8 cellular contexts compared by ENCODE assay signal in genomic region chr3:4492240-4493007, GRCh38. TPM values are rescaled to one million over a fixed set of nuclear protein-coding genes. Genes with fewer than 3 reads are reported as not detected.
DNase-seq lines count a peak whose midpoint lies in the region; ATAC-seq lines count a peak whose summit lies in the region.

No MANE protein-coding gene starts in this region.

- H3K27me3 Mint-ChIP-seq in activated CD4-positive, alpha-beta memory T cell treated with anti-CD3 and anti-CD28 coated beads for 36 hours: peaks cover 5% of the 10 kb centered on the region

- ATAC-seq in GM21717 (IDR thresholded peaks at IDR 0.05; ENCODE audit: unreplicated experiment) (peak; percentile 20), HG03159 (IDR thresholded peaks at IDR 0.05; ENCODE audit: unreplicated experiment) (no peak)
- ATAC-seq in stimulated activated effector memory CD8-positive, alpha-beta T cell treated with anti-CD3 and anti-CD28 coated beads, Interleukin-12 subunit alpha, Interleukin-12 subunit beta, amount 100 ng/mL, for 72 hours: peak; percentile 33

- CTCF ChIA-PET in activated CD4-positive, alpha-beta memory T cell treated with anti-CD3 and anti-CD28 coated beads for 36 hours (lab: Charles Lee): interaction anchor here (1.0 to 5.4 kb wide), 9 partner anchors 25 to 484 kb away, joined by 4 to 48 read pairs (median 5); partner anchors contain the start of gene SUMF1

- peaks cover 41% of the 10 kb centered on the region for H3K4me1 Mint-ChIP-seq in activated CD4-positive, alpha-beta memory T cell treated with anti-CD3 and anti-CD28 coated beads for 36 hours (ENCODE audit: low read depth)
- H3K4me1 Mint-ChIP-seq in stimulated activated effector memory CD8-positive, alpha-beta T cell treated with anti-CD3 and anti-CD28 coated beads, Interleukin-12 subunit alpha, Interleukin-12 subunit beta, amount 100 ng/mL, for 72 hours: peaks cover 48% of the 10 kb centered on the region

- intact Hi-C loops in activated CD4-positive, alpha-beta memory T cell treated with anti-CD3 and anti-CD28 coated beads for 36 hours (cut with micrococcal nuclease): loop anchor here (1.0 to 10.0 kb wide), 15 partner anchors 12 to 1313 kb away; partner anchors contain the start of genes ARL8B, CRBN, EDEM1 and SETMAR

- DNase-seq in Ammon's horn (ENCODE audit: low spot score): peak; percentile 56
- peak; percentile 42 for DNase-seq in NCI-H345 treated with DMSO at 0.1 percent for 48 hours (lab: John Stamatoyannopoulos, UW; ENCODE audit: unreplicated experiment)
- DNase-seq in activated CD4-positive, alpha-beta memory T cell treated with anti-CD3 and anti-CD28 coated beads for 36 hours: peak; percentile 57
- DNase-seq in effector CD8-positive, alpha-beta T cell (lab: John Stamatoyannopoulos, UW): peak; percentile 44
- peak; percentile 38 for DNase-seq in medulla oblongata (ENCODE audit: extremely low spot score)
- DNase-seq in stimulated activated effector memory CD8-positive, alpha-beta T cell treated with anti-CD3 and anti-CD28 coated beads, Interleukin-12 subunit alpha, Interleukin-12 subunit beta, amount 100 ng/mL, for 72 hours (ENCODE audit: low spot score in 2 of 2): peak; percentile 16 to 65

- POLR2A ChIA-PET in activated CD4-positive, alpha-beta memory T cell treated with anti-CD3 and anti-CD28 coated beads for 36 hours (lab: Charles Lee): interaction anchor here (0.8 to 4.2 kb wide), 11 partner anchors 13 to 696 kb away, joined by 3 to 46 read pairs (median 5); partner anchors contain the start of gene SUMF1

- H3K27ac Mint-ChIP-seq in activated CD4-positive, alpha-beta memory T cell treated with anti-CD3 and anti-CD28 coated beads for 36 hours: no peak overlapping the region
- H3K27ac Mint-ChIP-seq in stimulated activated effector memory CD8-positive, alpha-beta T cell treated with anti-CD3 and anti-CD28 coated beads, Interleukin-12 subunit alpha, Interleukin-12 subunit beta, amount 100 ng/mL, for 72 hours: peak overlapping the region; percentile 94

- H3K36me3 Mint-ChIP-seq in activated CD4-positive, alpha-beta memory T cell treated with anti-CD3 and anti-CD28 coated beads for 36 hours: peaks cover 2% of the 10 kb centered on the region
- H3K36me3 Mint-ChIP-seq in stimulated activated effector memory CD8-positive, alpha-beta T cell treated with anti-CD3 and anti-CD28 coated beads, Interleukin-12 subunit alpha, Interleukin-12 subunit beta, amount 100 ng/mL, for 72 hours: peaks cover 39% of the 10 kb centered on the region

- peak overlapping the region; percentile 91 for H3K4me3 Mint-ChIP-seq in activated CD4-positive, alpha-beta memory T cell treated with anti-CD3 and anti-CD28 coated beads for 36 hours
- H3K4me3 Mint-ChIP-seq in stimulated activated effector memory CD8-positive, alpha-beta T cell treated with anti-CD3 and anti-CD28 coated beads, Interleukin-12 subunit alpha, Interleukin-12 subunit beta, amount 100 ng/mL, for 72 hours: peak overlapping the region; percentile 95

- H3K9me3 Mint-ChIP-seq in activated CD4-positive, alpha-beta memory T cell treated with anti-CD3 and anti-CD28 coated beads for 36 hours: no peaks in the 10 kb centered on the region
- no peaks in the 10 kb centered on the region for H3K9me3 Mint-ChIP-seq in stimulated activated effector memory CD8-positive, alpha-beta T cell treated with anti-CD3 and anti-CD28 coated beads, Interleukin-12 subunit alpha, Interleukin-12 subunit beta, amount 100 ng/mL, for 72 hours

RNA-seq across cellular contexts. Expression of gene ITPR1, which starts 0.7 kb away (rescaled TPM):
- total RNA-seq in activated CD4-positive, alpha-beta memory T cell treated with anti-CD3 and anti-CD28 coated beads for 36 hours: 10 to 100 TPM; 49.1 to 53.1 TPM

RNA-seq across cellular contexts. Expression of gene SUMF1, which starts 25.4 kb away (rescaled TPM):
- total RNA-seq in activated CD4-positive, alpha-beta memory T cell treated with anti-CD3 and anti-CD28 coated beads for 36 hours: 1 to 10 TPM; 5.1 to 5.6 TPM
